ENCODE assay signal across 8 cellular contexts in genomic region chr11:33857924-33858323, GRCh38. TPM values are rescaled to one million over a fixed set of nuclear protein-coding genes. Genes with fewer than 3 reads are reported as not detected.
DNase-seq lines count a peak whose midpoint lies in the region; ATAC-seq, FAIRE-seq and TF ChIP-seq lines count a peak whose summit lies in the region.

No MANE protein-coding gene starts in this region.

- TF ChIP-seq CTCF in activated B cell treated with CpG ODN at 0.5 μM for 24 hours (IDR thresholded peaks at IDR 0.05) (peak; percentile 39), bronchial epithelial cell (IDR thresholded peaks at IDR 0.05; ENCODE audit: insufficient read depth, low read length, severe bottlenecking) (peak; percentile 86)

- no peak for FAIRE-seq in bronchial epithelial cell (lab: Jason Lieb, UNC)

- H3K36me3 Mint-ChIP-seq in activated B cell treated with CpG ODN at 0.5 μM for 24 hours (ENCODE audit: low read depth) = peaks cover 17% of the 10 kb centered on the region

- H3K4me3 ChIP-seq in bronchial epithelial cell (ENCODE audit: low read depth, low read length) = no peak overlapping the region

- H3K4me1 Mint-ChIP-seq in activated B cell treated with CpG ODN at 0.5 μM for 24 hours = peaks cover 8% of the 10 kb centered on the region

- peaks cover 6% of the 10 kb centered on the region for H3K27me3 ChIP-seq in bronchial epithelial cell (ENCODE audit: control insufficient read depth, insufficient read depth, low read length)

- POLR2A ChIA-PET in activated B cell treated with CpG ODN at 0.5 μM for 24 hours (lab: Charles Lee) = interaction anchor here (1.1 kb wide), 1 partner anchor 10 kb away, joined by 3 read pairs; no protein-coding TSS in a partner anchor

- intact Hi-C loops in activated B cell treated with CpG ODN at 0.5 μM for 24 hours (cut with micrococcal nuclease) = loop anchor here (1.0 to 5.0 kb wide), 8 partner anchors 11 to 501 kb away; partner anchors contain the start of gene LMO2

- no peak overlapping the region for H3K4me3 Mint-ChIP-seq in activated B cell treated with CpG ODN at 0.5 μM for 24 hours

- no peaks in the 10 kb centered on the region for H3K9me3 Mint-ChIP-seq in activated B cell treated with CpG ODN at 0.5 μM for 24 hours

- H3K36me3 ChIP-seq in bronchial epithelial cell (ENCODE audit: control insufficient read depth, insufficient read depth, low read length) = no peaks in the 10 kb centered on the region

- DNase-seq in ELF-1 (ENCODE audit: low read depth, low spot score) (peak; percentile 82), NCI-H2171 (lab: John Stamatoyannopoulos, UW) (peak; percentile 78), activated B cell treated with CpG ODN at 0.5 μM for 24 hours (peak; percentile 65), bronchial epithelial cell (ENCODE audit: low read depth) (peak; percentile 47), kidney tubule cell (ENCODE audit: low spot score) (peak; percentile 66)
- peak; percentile 71 to 80 for DNase-seq in stimulated activated CD4-positive, alpha-beta T cell treated with anti-CD3 and anti-CD28 coated beads, Interleukin-2, amount 100 ng/mL, for 48 hours

- CTCF ChIA-PET in activated B cell treated with CpG ODN at 0.5 μM for 24 hours (lab: Charles Lee) = interaction anchor here (0.6 to 4.7 kb wide), 20 partner anchors 9 to 1455 kb away, joined by 3 to 99 read pairs (median 3); partner anchors contain the start of gene ABTB2

- ATAC-seq in HG02884 (IDR thresholded peaks at IDR 0.05; ENCODE audit: unreplicated experiment) (peak; percentile 59), activated B cell treated with CpG ODN at 0.5 μM for 24 hours (ENCODE audit: low read depth) (peak; percentile 98), GM19455 (IDR thresholded peaks at IDR 0.05; ENCODE audit: unreplicated experiment) (no peak)

- H3K27ac Mint-ChIP-seq in activated B cell treated with CpG ODN at 0.5 μM for 24 hours = no peak overlapping the region

- no peaks in the 10 kb centered on the region for H3K27me3 Mint-ChIP-seq in activated B cell treated with CpG ODN at 0.5 μM for 24 hours

RNA-seq across cellular contexts. Expression of gene LMO2, which starts 34.0 kb away (rescaled TPM):
- total RNA-seq in activated B cell treated with CpG ODN at 0.5 μM for 24 hours (29.1 and 34.4 TPM in 2 replicates), bronchial epithelial cell (0.77 and 1.1 TPM in 2 replicates)

Comparison
In these comparisons a context has a peak if more than half of its experiments do, and no peak if none do; other contexts are left out.
1. RNA of gene LMO2, which starts 34.0 kb away (total RNA-seq): 29.1 to 34.4 TPM in activated B cell treated with CpG ODN at 0.5 μM for 24 hours; 0.77 to 1.1 TPM in bronchial epithelial cell; every median in the first group is over 10 times any median in the second.
2. Peak in every context shown above with its lines, with median percentiles within 50 percentile points of each other: DNase-seq.